Comparison of ENCODE assay signal across 13 cellular contexts in genomic region chr18:68438983-68439382, GRCh38.
DNase-seq lines count a peak whose midpoint lies in the region; ATAC-seq and TF ChIP-seq lines count a peak whose summit lies in the region.
"Had no signal": no experiment of that assay in that cellular context is flagged by ENCODE, and none has a peak within 500 bp of the region (broad histone marks: within the 10 kb centered on the region; RNA-seq: fewer than 3 reads in every experiment).

No MANE protein-coding gene starts in this region.

- no peaks in the 10 kb centered on the region for H3K9me2 ChIP-seq in SK-N-SH

- H3K4me2 ChIP-seq in SK-N-SH: no peak overlapping the region

- POLR2A ChIA-PET in SK-N-SH (lab: Yijun Ruan, JAX): no interaction called here

- H3K27ac ChIP-seq in SK-N-SH (ENCODE audit: low read depth in 2 of 2, low read length in 1 of 2) (peak overlapping the region in 1 of 2 experiments; percentile 0; a peak in 1 of 4 replicates), body of pancreas (no peak overlapping the region), subcutaneous abdominal adipose tissue (ENCODE audit: low read depth, low read length) (peak overlapping the region; percentile 83), caudate nucleus (ENCODE audit: low read depth, low read length) (no peak overlapping the region)
- H3K27ac ChIP-seq: tibial nerve had no signal

- WGBS in SK-N-SH (ENCODE audit: low lambda C conversion rate): 43% methylated on average over 2 of the region's 2 CpGs
- 64 to 68% methylated on average over 2 of the region's 2 CpGs for WGBS in body of pancreas, 2 donors

- no peaks in the 10 kb centered on the region for H3K9me3 ChIP-seq in SK-N-SH
- no peaks in the 10 kb centered on the region for H3K9me3 ChIP-seq in body of pancreas
- no peaks in the 10 kb centered on the region for H3K9me3 ChIP-seq in subcutaneous abdominal adipose tissue (ENCODE audit: control insufficient read depth in 5 of 5, low read length in 5 of 5)
- H3K9me3 ChIP-seq: tibial nerve had no signal

- no peaks in the 10 kb centered on the region for H4K20me1 ChIP-seq in SK-N-SH (ENCODE audit: insufficient read depth)

- H2AFZ ChIP-seq in SK-N-SH (ENCODE audit: low read depth): peak overlapping the region; percentile 59

- H3K4me3 ChIP-seq in SK-N-SH (ENCODE audit: low read depth in 2 of 2, low read length in 1 of 2) (no peak overlapping the region), body of pancreas (no peak overlapping the region), subcutaneous abdominal adipose tissue (ENCODE audit: low read depth in 1 of 5, low read length in 5 of 5) (no peak overlapping the region)
- H3K4me3 ChIP-seq: tibial nerve had no signal

- H3K27me3 ChIP-seq in SK-N-SH (ENCODE audit: insufficient read depth) (no peaks in the 10 kb centered on the region), body of pancreas (no peaks in the 10 kb centered on the region), subcutaneous abdominal adipose tissue (ENCODE audit: control insufficient read depth in 5 of 5, insufficient read depth in 4 of 5, low read length in 5 of 5) (no peaks in the 10 kb centered on the region)
- H3K27me3 ChIP-seq: tibial nerve had no signal

- no peaks in the 10 kb centered on the region for H3F3A ChIP-seq in SK-N-SH (replicated peaks; ENCODE audit: insufficient read depth)

- CTCF ChIA-PET in SK-N-SH (lab: Yijun Ruan, JAX): no interaction called here

- no peak for TF ChIP-seq CTCF in SK-N-SH (IDR thresholded peaks at IDR 0.05)
- no peak for TF ChIP-seq CTCF in body of pancreas (IDR thresholded peaks at IDR 0.05)

- H3K4me1 ChIP-seq in SK-N-SH (ENCODE audit: control insufficient read depth in 1 of 2, insufficient read depth in 2 of 2, low read depth in 1 of 2, low read length in 1 of 2) (peaks cover 0 to 20% of the 10 kb centered on the region in 2 experiments; a peak in 1 of 4 replicates), body of pancreas (no peaks in the 10 kb centered on the region), subcutaneous abdominal adipose tissue (ENCODE audit: control insufficient read depth in 5 of 5, insufficient read depth in 5 of 5, low read length in 5 of 5) (peaks cover 0 to 15% (median 4%) of the 10 kb centered on the region in 5 donors)

- H3K36me3 ChIP-seq in SK-N-SH (replicated peaks in 1 of 2; ENCODE audit: control insufficient read depth in 1 of 2, insufficient read depth in 2 of 2, low read length in 1 of 2) (no peaks in the 10 kb centered on the region), body of pancreas (replicated peaks in 1 of 2; ENCODE audit: insufficient read depth in 1 of 2, low read depth in 2 of 2) (no peaks in the 10 kb centered on the region), subcutaneous abdominal adipose tissue (ENCODE audit: control insufficient read depth in 5 of 5, insufficient read depth in 5 of 5, low read length in 5 of 5) (no peaks in the 10 kb centered on the region)
- H3K36me3 ChIP-seq: tibial nerve had no signal

- no peaks in the 10 kb centered on the region for H3K79me2 ChIP-seq in SK-N-SH (ENCODE audit: insufficient read depth)

- no peak for ATAC-seq in SK-N-SH treated with all-trans-retinoic acid at 6 μM for 48 hours
- ATAC-seq in body of pancreas: peak; percentile 48
- no peak for ATAC-seq in HG03139 (IDR thresholded peaks at IDR 0.05; ENCODE audit: unreplicated experiment)
- ATAC-seq: activated CD4-positive, CD25-positive, alpha-beta regulatory T cell treated with anti-CD3 and anti-CD28 coated beads, Interleukin-2, amount 50 U/mL, for 24 hours had no signal

- intact Hi-C loops in body of pancreas (cut with DNase I): no loop called here

- 0 out of 4 replicates have a peak, but pooled peaks of 1 of the 2 experiments have one; percentile 8 for TF ChIP-seq EP300 in SK-N-SH (IDR thresholded peaks at IDR 0.05; ENCODE audit: borderline replicate concordance in 1 of 2, low read depth in 1 of 2, low read length in 1 of 2)

- TF ChIP-seq RAD21 in SK-N-SH (IDR thresholded peaks at IDR 0.05; ENCODE audit: low read length): no peak

- TF ChIP-seq POLR2A in body of pancreas (IDR thresholded peaks at IDR 0.05): no peak

- H3K9ac ChIP-seq in SK-N-SH: no peak overlapping the region
- no peak overlapping the region for H3K9ac ChIP-seq in subcutaneous abdominal adipose tissue (ENCODE audit: low read length in 5 of 5)

- DNase-seq in SK-N-SH (no peak), body of pancreas (peak in 1 of 4 donors; percentile 5), iPS DF 4.7 (ENCODE audit: extremely low read depth, low spot score) (peak; percentile 14), GM19240 (ENCODE audit: insufficient read length, low spot score) (no peak), caudate nucleus (lab: John Stamatoyannopoulos, UW) (no peak)
- DNase-seq: 8988T; activated naive CD4-positive, alpha-beta T cell treated with anti-CD3 and anti-CD28 coated beads, Interleukin-2, amount 10 ng/mL, durations not matched to agents 7 days and 5 days; NCI-H1105 had no signal

TF ChIP-seq in SK-N-SH, 30 proteins besides CTCF, POLR2A, EP300 and RAD21 (continues in another document):
- TF ChIP-seq, protein P1, sequence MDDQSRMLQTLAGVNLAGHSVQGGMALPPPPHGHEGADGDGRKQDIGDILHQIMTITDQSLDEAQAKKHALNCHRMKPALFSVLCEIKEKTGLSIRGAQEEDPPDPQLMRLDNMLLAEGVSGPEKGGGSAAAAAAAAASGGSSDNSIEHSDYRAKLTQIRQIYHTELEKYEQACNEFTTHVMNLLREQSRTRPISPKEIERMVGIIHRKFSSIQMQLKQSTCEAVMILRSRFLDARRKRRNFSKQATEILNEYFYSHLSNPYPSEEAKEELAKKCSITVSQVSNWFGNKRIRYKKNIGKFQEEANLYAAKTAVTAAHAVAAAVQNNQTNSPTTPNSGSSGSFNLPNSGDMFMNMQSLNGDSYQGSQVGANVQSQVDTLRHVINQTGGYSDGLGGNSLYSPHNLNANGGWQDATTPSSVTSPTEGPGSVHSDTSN (IDR thresholded peaks at IDR 0.05): 0 out of 2 replicates have a peak, but pooled peaks have one; percentile 28
- TF ChIP-seq NFIC (IDR thresholded peaks at IDR 0.05; ENCODE audit: borderline replicate concordance) (no peak), EZH2phosphoT487 (IDR thresholded peaks at IDR 0.05; ENCODE audit: borderline replicate concordance, low read depth) (no peak), RFX5 (IDR thresholded peaks at IDR 0.05; ENCODE audit: low read length) (no peak), GATA2 (CRISPR knock-in tag; IDR thresholded peaks at IDR 0.05) (no peak), FOSL2 (IDR thresholded peaks at IDR 0.05; ENCODE audit: borderline replicate concordance, low read depth) (peak; percentile 24; the same call in 1 of the 2 replicates), RXRA (IDR thresholded peaks at IDR 0.05; ENCODE audit: borderline replicate concordance, low read depth) (no peak), TEAD4 (IDR thresholded peaks at IDR 0.05; ENCODE audit: borderline replicate concordance, insufficient read depth) (no peak), SIN3A (IDR thresholded peaks at IDR 0.05; ENCODE audit: borderline replicate concordance, low read depth, low read length) (no peak)

TF ChIP-seq in SK-N-SH treated with all-trans-retinoic acid at 6 μM for 48 hours, 23 proteins besides CTCF, POLR2A, EP300 and RAD21 (continues in another document):
- TF ChIP-seq BACH2 (CRISPR knock-in tag; IDR thresholded peaks at IDR 0.05; ENCODE audit: borderline replicate concordance) (no peak), ZFP30 (CRISPR knock-in tag; IDR thresholded peaks at IDR 0.05) (no peak), ZC3H10 (CRISPR knock-in tag; IDR thresholded peaks at IDR 0.05) (no peak), OSR1 (CRISPR knock-in tag; IDR thresholded peaks at IDR 0.05) (no peak), TCF4 (CRISPR knock-in tag; IDR thresholded peaks at IDR 0.05; ENCODE audit: borderline replicate concordance) (no peak), ISL1 (CRISPR knock-in tag; IDR thresholded peaks at IDR 0.05) (no peak), ESRRG (CRISPR knock-in tag; IDR thresholded peaks at IDR 0.05) (no peak)
- TF ChIP-seq, protein P2, sequence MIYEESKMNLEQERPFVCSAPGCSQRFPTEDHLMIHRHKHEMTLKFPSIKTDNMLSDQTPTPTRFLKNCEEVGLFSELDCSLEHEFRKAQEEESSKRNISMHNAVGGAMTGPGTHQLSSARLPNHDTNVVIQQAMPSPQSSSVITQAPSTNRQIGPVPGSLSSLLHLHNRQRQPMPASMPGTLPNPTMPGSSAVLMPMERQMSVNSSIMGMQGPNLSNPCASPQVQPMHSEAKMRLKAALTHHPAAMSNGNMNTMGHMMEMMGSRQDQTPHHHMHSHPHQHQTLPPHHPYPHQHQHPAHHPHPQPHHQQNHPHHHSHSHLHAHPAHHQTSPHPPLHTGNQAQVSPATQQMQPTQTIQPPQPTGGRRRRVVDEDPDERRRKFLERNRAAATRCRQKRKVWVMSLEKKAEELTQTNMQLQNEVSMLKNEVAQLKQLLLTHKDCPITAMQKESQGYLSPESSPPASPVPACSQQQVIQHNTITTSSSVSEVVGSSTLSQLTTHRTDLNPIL (CRISPR knock-in tag; IDR thresholded peaks at IDR 0.05; ENCODE audit: low read depth): no peak
- TF ChIP-seq, protein P3, sequence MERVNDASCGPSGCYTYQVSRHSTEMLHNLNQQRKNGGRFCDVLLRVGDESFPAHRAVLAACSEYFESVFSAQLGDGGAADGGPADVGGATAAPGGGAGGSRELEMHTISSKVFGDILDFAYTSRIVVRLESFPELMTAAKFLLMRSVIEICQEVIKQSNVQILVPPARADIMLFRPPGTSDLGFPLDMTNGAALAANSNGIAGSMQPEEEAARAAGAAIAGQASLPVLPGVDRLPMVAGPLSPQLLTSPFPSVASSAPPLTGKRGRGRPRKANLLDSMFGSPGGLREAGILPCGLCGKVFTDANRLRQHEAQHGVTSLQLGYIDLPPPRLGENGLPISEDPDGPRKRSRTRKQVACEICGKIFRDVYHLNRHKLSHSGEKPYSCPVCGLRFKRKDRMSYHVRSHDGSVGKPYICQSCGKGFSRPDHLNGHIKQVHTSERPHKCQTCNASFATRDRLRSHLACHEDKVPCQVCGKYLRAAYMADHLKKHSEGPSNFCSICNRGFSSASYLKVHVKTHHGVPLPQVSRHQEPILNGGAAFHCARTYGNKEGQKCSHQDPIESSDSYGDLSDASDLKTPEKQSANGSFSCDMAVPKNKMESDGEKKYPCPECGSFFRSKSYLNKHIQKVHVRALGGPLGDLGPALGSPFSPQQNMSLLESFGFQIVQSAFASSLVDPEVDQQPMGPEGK (CRISPR knock-in tag; IDR thresholded peaks at IDR 0.05; ENCODE audit: borderline replicate concordance): no peak
